8 cellular contexts compared by ENCODE assay signal in genomic region chr11:10450451-10451398, GRCh38. TPM values are rescaled to one million over a fixed set of nuclear protein-coding genes. Genes with fewer than 3 reads are reported as not detected.
DNase-seq lines count a peak whose midpoint lies in the region; ATAC-seq and TF ChIP-seq lines count a peak whose summit lies in the region.

No MANE protein-coding gene starts in this region.

- no TSS peak for BruUV-seq in HCT116 (replicated peaks; lab: Mats Ljungman, UMichigan)

- no peaks in the 10 kb centered on the region for H3K9me3 Mint-ChIP-seq in CD14-positive monocyte

- no peaks in the 10 kb centered on the region for H3K27me3 ChIP-seq in HCT116 (ENCODE audit: insufficient read depth, low read length)
- H3K27me3 ChIP-seq in brain microvascular endothelial cell (replicated peaks), result no peaks in the 10 kb centered on the region

- peak; percentile 11 for TF ChIP-seq POLR2A in HCT116 (IDR thresholded peaks at IDR 0.05; ENCODE audit: borderline replicate concordance, extremely low read depth, insufficient read depth, insufficient read length)

- H3K4me3 Mint-ChIP-seq in CD14-positive monocyte, result peak overlapping the region; percentile 87 to 98

- H3K4me3 ChIP-seq in HCT116 (replicated peaks in 1 of 2; ENCODE audit: low read depth in 1 of 2, low read length in 2 of 2) (peak overlapping the region; percentile 51 to 64), brain microvascular endothelial cell (ENCODE audit: low read depth, low read length) (peak overlapping the region; percentile 55), skin epidermis (peak overlapping the region; percentile 40 to 81 (median 55))

- TF ChIP-seq CTCF in CD14-positive monocyte (IDR thresholded peaks at IDR 0.05), result peak; percentile 71
- peak in 2 of 3 experiments; percentile 75 to 80; a peak in 4 of 6 replicates for TF ChIP-seq CTCF in HCT116 (IDR thresholded peaks at IDR 0.05 in 2 of 3, conservative IDR thresholded peaks at IDR 0.05 in 1 of 3; ENCODE audit: borderline replicate concordance in 1 of 3, insufficient read depth in 1 of 3, low read depth in 2 of 3, low read length in 2 of 3)
- peak; percentile 72 for TF ChIP-seq CTCF in brain microvascular endothelial cell (IDR thresholded peaks at IDR 0.05; ENCODE audit: low read depth, low read length, missing control alignments)

- in situ Hi-C loops in brain microvascular endothelial cell (cut with HindIII; ENCODE audit: low pct_ligation_motif_present, low sequenced_read_pairs), result no loop called here

- H4K20me1 ChIP-seq in HCT116 (ENCODE audit: insufficient read depth), result no peaks in the 10 kb centered on the region

- no peak for TF ChIP-seq RAD21 in HCT116 (IDR thresholded peaks at IDR 0.05; ENCODE audit: low read depth)

- CTCF ChIA-PET in HCT116 (lab: Charles Lee), result interaction anchor here (0.5 to 1.2 kb wide), 2 partner anchors 84 to 90 kb away, joined by 3 to 5 read pairs; no protein-coding TSS in a partner anchor

- H3K4me1 Mint-ChIP-seq in CD14-positive monocyte, result peaks cover 43% of the 10 kb centered on the region

- H3K36me3 Mint-ChIP-seq in CD14-positive monocyte, result peaks cover 3 to 5% of the 10 kb centered on the region in 2 donors

- DNase-seq in CD14-positive monocyte (ENCODE audit: low spot score) (no peak), HCT116 (ENCODE audit: low read depth, low spot score) (peak; percentile 62), T follicular helper cell (ENCODE audit: low read depth) (peak; percentile 20), brain microvascular endothelial cell (no peak), iPS-NIHi11 (ENCODE audit: low spot score) (peak; percentile 85), inferior parietal cortex (ENCODE audit: extremely low spot score) (no peak)

- H3K4me2 ChIP-seq in HCT116 (ENCODE audit: low read length), result peak overlapping the region; percentile 81

- H3K36me3 ChIP-seq in HCT116 (ENCODE audit: control insufficient read depth in 1 of 2, insufficient read depth in 2 of 2, low read length in 2 of 2) (no peaks in the 10 kb centered on the region), brain microvascular endothelial cell (replicated peaks) (no peaks in the 10 kb centered on the region)

- ATAC-seq in HCT116 (peak; percentile 69), GM21737 (IDR thresholded peaks at IDR 0.05; ENCODE audit: unreplicated experiment) (no peak)

- H2AFZ ChIP-seq in HCT116 (ENCODE audit: low read depth, low read length, poor library complexity, severe bottlenecking), result no peak overlapping the region

- peaks cover 21 to 52% of the 10 kb centered on the region in 2 experiments for H3K4me1 ChIP-seq in HCT116 (ENCODE audit: control insufficient read depth in 1 of 2, insufficient read depth in 2 of 2, low read length in 2 of 2)

- H3K79me2 ChIP-seq in HCT116 (ENCODE audit: insufficient read depth, low read length), result peaks cover 5% of the 10 kb centered on the region

- peaks cover 0 to 9% (median 8%) of the 10 kb centered on the region in 3 donors for H3K27me3 Mint-ChIP-seq in CD14-positive monocyte (ENCODE audit: low read depth in 3 of 3)

- H3K9me2 ChIP-seq in HCT116 (ENCODE audit: insufficient read depth), result no peaks in the 10 kb centered on the region

- peak overlapping the region; percentile 75 for H3K9ac ChIP-seq in HCT116 (ENCODE audit: low read length)

- intact Hi-C loops in CD14-positive monocyte (cut with micrococcal nuclease), result loop anchor here in 1 of 2 donors (2.0 kb wide), 1 partner anchor 14 kb away; no protein-coding TSS in a partner anchor
- intact Hi-C loops in HCT116 (cut with micrococcal nuclease), result loop anchor here (5.0 kb wide), 1 partner anchor 83 kb away; no protein-coding TSS in a partner anchor

- H3K27ac ChIP-seq in HCT116 (ENCODE audit: low read depth, low read length) (peak overlapping the region; percentile 80), brain microvascular endothelial cell (no peak overlapping the region), skin epidermis (peak overlapping the region; percentile 73 to 97 (median 92))

- H3K9me3 ChIP-seq in HCT116 (ENCODE audit: control insufficient read depth in 1 of 2, insufficient read depth in 1 of 2, low read depth in 1 of 2, low read length in 2 of 2), result no peaks in the 10 kb centered on the region

- POLR2A ChIA-PET in HCT116 (lab: Charles Lee), result interaction anchor here (1.3 kb wide), 1 partner anchor 32 kb away, joined by 3 read pairs; no protein-coding TSS in a partner anchor

- H3K27ac Mint-ChIP-seq in CD14-positive monocyte, result peak overlapping the region; percentile 67 to 94 (median 83)

- RAD21 ChIA-PET in HCT116 (lab: Charles Lee; ENCODE audit: low non-redundant PET in 1 of 2, low total read pairs in 2 of 2, uncharacterized antibody in 2 of 2, unreplicated experiment in 2 of 2), result no interaction called here

TF ChIP-seq in HCT116, 20 proteins besides CTCF, POLR2A, EP300 and RAD21:
- TF ChIP-seq ZBTB33 (IDR thresholded peaks at IDR 0.05; ENCODE audit: extremely low read depth, insufficient replicate concordance, low read length) (no peak), ELF1 (IDR thresholded peaks at IDR 0.05; ENCODE audit: borderline replicate concordance, low read depth) (no peak), MAX (IDR thresholded peaks at IDR 0.05) (no peak), SP1 (IDR thresholded peaks at IDR 0.05; ENCODE audit: low read depth) (no peak), ZFX (IDR thresholded peaks at IDR 0.05) (peak; percentile 99), ZNF274 (IDR thresholded peaks at IDR 0.05; ENCODE audit: low read depth, low read length) (no peak), EGR1 (IDR thresholded peaks at IDR 0.05; ENCODE audit: low read depth) (no peak), FOSL1 (IDR thresholded peaks at IDR 0.05; ENCODE audit: low read depth) (no peak), SIN3A (IDR thresholded peaks at IDR 0.05; ENCODE audit: low read depth) (no peak), ATF3 (IDR thresholded peaks at IDR 0.05) (no peak), EZH2 (IDR thresholded peaks at IDR 0.05) (no peak), EZH2phosphoT487 (IDR thresholded peaks at IDR 0.05; ENCODE audit: borderline replicate concordance) (no peak), TCF7L2 (IDR thresholded peaks at IDR 0.05; ENCODE audit: borderline replicate concordance, extremely low read depth, insufficient read depth, insufficient read length) (no peak), CBX3 (IDR thresholded peaks at IDR 0.05; ENCODE audit: low read depth) (no peak), YY1 (IDR thresholded peaks at IDR 0.05; ENCODE audit: extremely low read depth, insufficient replicate concordance, low read depth, low read length) (peak; percentile 27), POLR2AphosphoS5 (IDR thresholded peaks at IDR 0.05; ENCODE audit: low read depth, low read length) (peak; percentile 64), JUND (IDR thresholded peaks at IDR 0.05) (no peak), REST (IDR thresholded peaks at IDR 0.05; ENCODE audit: low read depth) (no peak), SRF (IDR thresholded peaks at IDR 0.05; ENCODE audit: low read depth) (no peak), CEBPB (IDR thresholded peaks at IDR 0.05; ENCODE audit: low read depth) (no peak)

RNA-seq across cellular contexts. Expression of gene AMPD3, which starts 4.3 kb away (rescaled TPM):
- polyA plus RNA-seq in CD14-positive monocyte, result 10 to 100 TPM; 10.5 to 14.3 TPM
- 25.9 TPM for total RNA-seq in HCT116 (2021; ENCODE audit: unreplicated experiment)
- 10.8 and 12.3 TPM in 2 replicates for polyA plus RNA-seq in HCT116 (2012)

Comparison
In these comparisons a context has a peak if more than half of its experiments do, and no peak if none do; other contexts are left out.
1. DNase-seq: peak in HCT116 (single experiment), T follicular helper cell (single experiment) and iPS-NIHi11 (single experiment); none in CD14-positive monocyte (single experiment), brain microvascular endothelial cell (single experiment) and inferior parietal cortex (single experiment).
2. Peak in every context shown above with its lines, with median percentiles within 50 percentile points of each other: CTCF ChIP-seq and H3K4me3 ChIP-seq.